8 cellular contexts compared by ENCODE assay signal in the genomic region with DNA sequence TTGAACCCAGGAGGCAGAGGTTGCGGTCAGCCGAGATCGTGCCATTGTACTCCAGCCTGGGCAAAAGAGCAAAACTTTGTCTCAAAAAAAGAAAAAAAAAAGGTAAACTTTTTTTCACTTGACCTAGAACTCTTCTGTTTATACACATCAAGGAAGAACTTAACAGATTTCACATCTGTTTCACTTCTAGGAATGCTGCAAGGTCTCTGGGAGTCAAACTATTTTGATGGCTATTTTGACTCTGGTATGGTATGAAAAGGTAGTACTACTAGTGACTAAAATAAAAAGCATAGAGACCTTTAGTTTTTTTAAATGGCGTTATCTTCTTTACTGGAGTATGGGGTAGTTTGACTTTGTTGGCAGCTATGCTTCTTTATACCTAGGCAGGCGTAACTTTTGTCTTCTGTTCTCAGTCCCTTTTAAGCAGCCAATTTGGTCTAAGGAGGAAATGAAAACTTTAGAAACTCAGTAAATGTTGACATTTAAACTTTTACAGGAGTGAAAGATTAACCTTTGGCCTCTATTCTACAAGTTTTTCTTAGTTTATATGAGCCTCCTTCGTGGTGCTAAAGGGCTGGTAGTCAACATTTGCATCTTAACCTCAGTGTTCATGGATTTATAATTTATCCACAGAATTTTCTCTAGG. TPM values are rescaled to one million over a fixed set of nuclear protein-coding genes. Genes with fewer than 3 reads are reported as not detected.
DNase-seq lines count a peak whose midpoint lies in the region; ATAC-seq, FAIRE-seq and TF ChIP-seq lines count a peak whose summit lies in the region.
"Not testable (repeated sequence)": the region's sequence is repeated elsewhere in the genome, so short reads cannot be mapped to it uniquely, and the experiment has no call there.

No MANE protein-coding gene starts in this region.

- H3K9me2 ChIP-seq in Karpas-422 (replicated peaks; ENCODE audit: insufficient read depth, low read length) = not testable (repeated sequence)

- TF ChIP-seq POLR2A in transverse colon (IDR thresholded peaks at IDR 0.05) = not testable (repeated sequence)

- H3K36me3 ChIP-seq in Karpas-422 (ENCODE audit: insufficient read depth, low read length); mucosa of rectum (ENCODE audit: control insufficient read depth in 2 of 2, insufficient read depth in 2 of 2, low read length in 2 of 2); transverse colon: not testable (repeated sequence)

- not testable (repeated sequence) for H3K36me3 Mint-ChIP-seq in activated T-cell treated with anti-CD3 and anti-CD28 coated beads, Interleukin-2, amount 50 U/mL, for 72 hours (ENCODE audit: insufficient read depth in 2 of 2)

- not testable (repeated sequence) for H3K4me1 ChIP-seq in Karpas-422 (ENCODE audit: low read length)
- H3K4me1 ChIP-seq in mucosa of rectum (ENCODE audit: control insufficient read depth in 2 of 2, insufficient read depth in 2 of 2, low read length in 2 of 2) = peaks cover 0 to 18% of the 10 kb centered on the region in 2 donors
- H3K4me1 ChIP-seq in transverse colon = peaks cover 8 to 59% (median 23%) of the 10 kb centered on the region in 4 donors

- not testable (repeated sequence) for TF ChIP-seq EP300 in transverse colon (IDR thresholded peaks at IDR 0.05; ENCODE audit: low read depth)

- H3K27me3 Mint-ChIP-seq in activated T-cell treated with anti-CD3 and anti-CD28 coated beads, Interleukin-2, amount 50 U/mL, for 72 hours (ENCODE audit: low read depth) = not testable (repeated sequence)

- peaks cover 91% of the 10 kb centered on the region for H3K79me2 ChIP-seq in Karpas-422 (ENCODE audit: low read length)

- ATAC-seq in GM19438 (IDR thresholded peaks at IDR 0.05; ENCODE audit: low read depth, unreplicated experiment) (peak; percentile 56), HG03097 (IDR thresholded peaks at IDR 0.05; ENCODE audit: low FRiP score, unreplicated experiment) (peak; percentile 56)
- ATAC-seq in activated T-cell treated with anti-CD3 and anti-CD28 coated beads, Interleukin-2, amount 50 U/mL, for 72 hours (replicated peaks in 1 of 2) = not testable (repeated sequence)

- not testable (repeated sequence) for H2AFZ ChIP-seq in Karpas-422 (ENCODE audit: low read length)

- H3K4me3 Mint-ChIP-seq in activated T-cell treated with anti-CD3 and anti-CD28 coated beads, Interleukin-2, amount 50 U/mL, for 72 hours = peak overlapping the region; percentile 5 to 10

- peak; percentile 78 for FAIRE-seq in endometrium (lab: Jason Lieb, UNC)

- TF ChIP-seq CTCF in GM10248 (IDR thresholded peaks at IDR 0.05; ENCODE audit: control extremely low read depth, extremely low read depth, low read depth, missing control alignments); transverse colon (IDR thresholded peaks at IDR 0.05): not testable (repeated sequence)

- not testable (repeated sequence) for H3K9me3 Mint-ChIP-seq in activated T-cell treated with anti-CD3 and anti-CD28 coated beads, Interleukin-2, amount 50 U/mL, for 72 hours

- 37 to 38% methylated on average over 6 of the region's 6 CpGs for WGBS in transverse colon (ENCODE audit: low coverage in 1 of 2), 2 donors

- DNase-seq in GM10248 (ENCODE audit: extremely low spot score) = peak; percentile 13
- not testable (repeated sequence) for DNase-seq in Karpas-422; activated T-cell treated with anti-CD3 and anti-CD28 coated beads, Interleukin-2, amount 50 U/mL, for 72 hours; transverse colon

- not testable (repeated sequence) for H3K9ac ChIP-seq in Karpas-422 (ENCODE audit: low read length); mucosa of rectum (ENCODE audit: low read depth in 1 of 2, low read length in 2 of 2)

- in situ Hi-C loops in transverse colon (cut with MboI; ENCODE audit: low pct_ligation_motif_present in 1 of 4, low pct_unique_long_range_greater_than_20kb in 1 of 4, low sequenced_read_pairs in 3 of 4) = not testable (repeated sequence)

- H3K27ac Mint-ChIP-seq in activated T-cell treated with anti-CD3 and anti-CD28 coated beads, Interleukin-2, amount 50 U/mL, for 72 hours = not testable (repeated sequence)

- peak overlapping the region; percentile 47; the same call in 1 of the 2 replicates for H3K27ac ChIP-seq in Karpas-422 (ENCODE audit: low read length)
- peak overlapping the region; percentile 28 to 76 for H3K27ac ChIP-seq in mucosa of rectum (ENCODE audit: low read depth in 2 of 2, low read length in 2 of 2)
- H3K27ac ChIP-seq in transverse colon = peak overlapping the region; percentile 74 to 83 (median 82)

- CTCF ChIA-PET in GM10248 (lab: Yijun Ruan, JAX) = not testable (repeated sequence)

- H3K4me2 ChIP-seq in Karpas-422 (ENCODE audit: low read depth, low read length, poor library complexity, severe bottlenecking) = not testable (repeated sequence)

- H3K9me3 ChIP-seq in Karpas-422 (ENCODE audit: low read length); mucosa of rectum (ENCODE audit: control insufficient read depth in 2 of 2, low read length in 2 of 2); transverse colon: not testable (repeated sequence)

- POLR2A ChIA-PET in GM10248 (lab: Yijun Ruan, JAX) = not testable (repeated sequence)

- H3K4me1 Mint-ChIP-seq in activated T-cell treated with anti-CD3 and anti-CD28 coated beads, Interleukin-2, amount 50 U/mL, for 72 hours (ENCODE audit: low read depth) = peaks cover 30% of the 10 kb centered on the region

- H3K27me3 ChIP-seq in Karpas-422 (ENCODE audit: low read length); mucosa of rectum (ENCODE audit: control insufficient read depth in 2 of 2, insufficient read depth in 2 of 2, low read length in 2 of 2); transverse colon: not testable (repeated sequence)

- H3K4me3 ChIP-seq in Karpas-422 (ENCODE audit: low read length) = not testable (repeated sequence)
- H3K4me3 ChIP-seq in mucosa of rectum (ENCODE audit: low read length in 2 of 2) = peak overlapping the region; percentile 39 to 53
- peak overlapping the region in 3 of 4 donors; percentile 6 to 28 (median 13) for H3K4me3 ChIP-seq in transverse colon

- intact Hi-C loops in transverse colon (cut with DNase I; ENCODE audit: low total_unique reads) = not testable (repeated sequence)

- not testable (repeated sequence) for H4K20me1 ChIP-seq in Karpas-422 (ENCODE audit: insufficient read depth, low read depth, low read length)

RNA-seq across cellular contexts. Expression of a gene that starts 28.7 kb away (rescaled TPM):
- 48.6 and 63.3 TPM in 2 replicates for total RNA-seq in Karpas-422 (2014; rRNA removed; shearing (Covaris generic); ENCODE audit: low replicate concordance)
- 10 to 100 TPM; 46.6 to 47.6 TPM for total RNA-seq in activated T-cell treated with anti-CD3 and anti-CD28 coated beads, Interleukin-2, amount 50 U/mL, for 72 hours
- 100 to 1,000 TPM in 1 of 4 donors, 10 to 100 TPM in 3; 36.6 to 146 (median 46.7) TPM for total RNA-seq in transverse colon
